1 cellular context compared by ENCODE assay signal in genomic region chr17:50614471-50615051, GRCh38.
A peak's percentile ranks its signal among the peaks of the same experiment; 100 is the strongest.
TF ChIP-seq lines count a peak whose summit lies in the region.

No MANE protein-coding gene starts in this region.

TF ChIP-seq in HEK293, 187 proteins besides CTCF, POLR2A, EP300 and RAD21:
- TF ChIP-seq SCRT2 (tag by site-specific recombination; IDR thresholded peaks at IDR 0.05) (peak; percentile 88), ZNF558 (tag by site-specific recombination; IDR thresholded peaks at IDR 0.05) (no peak), PRDM10 (tag by site-specific recombination; IDR thresholded peaks at IDR 0.05) (peak; percentile 60), ZNF600 (tag by site-specific recombination; IDR thresholded peaks at IDR 0.05) (peak; percentile 82; the same call in 1 of the 2 replicates), ZNF449 (tag by site-specific recombination; IDR thresholded peaks at IDR 0.05) (peak; percentile 68; the same call in 1 of the 2 replicates)
